25 cellular contexts compared by ENCODE assay signal in genomic region chr1:45972621-45973020, GRCh38.
"Had no signal": no experiment of that assay in that cellular context is flagged by ENCODE, and none has a peak within 500 bp of the region (broad histone marks: within the 10 kb centered on the region; RNA-seq: fewer than 3 reads in every experiment).

No MANE protein-coding gene starts in this region.

- DNase-seq: activated CD4-positive, alpha-beta T cell treated with anti-CD3 and anti-CD28 coated beads for 4 hours; activated CD4-positive, alpha-beta T cell treated with anti-CD3 and anti-CD28 coated beads, Interleukin-2, amount 50 U/mL, for 4 hours; activated effector memory CD4-positive, alpha-beta T cell treated with Interleukin-2 at 50 U/mL for 16 hours; activated naive CD4-positive, alpha-beta T cell treated with Interleukin-2 at 50 U/mL for 16 hours; activated naive CD8-positive, alpha-beta T cell treated with anti-CD3 and anti-CD28 coated beads, Interleukin-2, amount 10 ng/mL, durations not matched to agents 7 days and 5 days; activated T-cell treated with anti-CD3 and anti-CD28 coated beads for 4 hours; cerebellar nuclear complex; dorsolateral prefrontal cortex; effector memory CD8-positive, alpha-beta T cell; erythroblast; heart left ventricle; left ventricle myocardium inferior; naive thymus-derived CD8-positive, alpha-beta T cell; occipital lobe; right cardiac atrium; spleen; stimulated activated CD4-positive, alpha-beta T cell treated with anti-CD3 and anti-CD28 coated beads, Interleukin-2, amount 100 ng/mL, for 48 hours; stimulated activated naive CD4-positive, alpha-beta T cell treated with Interleukin-2 at 50 U/mL for 16 hours; testis had no signal

- H3K27ac ChIP-seq: ascending aorta, cardiac muscle cell, coronary artery, dorsolateral prefrontal cortex, heart left ventricle, left ventricle myocardium inferior, neural progenitor cell, parathyroid adenoma, spleen, testis had no signal

- H3K27me3 ChIP-seq: ascending aorta, cardiac muscle cell, dorsolateral prefrontal cortex, heart left ventricle, neural progenitor cell, spleen, testis had no signal

- H3K36me3 ChIP-seq: ascending aorta, neural progenitor cell had no signal

- H3K4me3 ChIP-seq: ascending aorta, cardiac muscle cell, coronary artery, dorsolateral prefrontal cortex, heart left ventricle, left ventricle myocardium inferior, lung, neural progenitor cell, spleen, testis had no signal

- H3K4me1 ChIP-seq: ascending aorta, neural progenitor cell, parathyroid adenoma, spleen had no signal

- ATAC-seq: effector memory CD8-positive, alpha-beta T cell; naive thymus-derived CD8-positive, alpha-beta T cell; right cardiac atrium had no signal

- H3K9me3 ChIP-seq: ascending aorta, heart left ventricle, left ventricle myocardium inferior, spleen, testis had no signal
